Comparison of ENCODE assay signal across 17 cellular contexts in the genomic region with DNA sequence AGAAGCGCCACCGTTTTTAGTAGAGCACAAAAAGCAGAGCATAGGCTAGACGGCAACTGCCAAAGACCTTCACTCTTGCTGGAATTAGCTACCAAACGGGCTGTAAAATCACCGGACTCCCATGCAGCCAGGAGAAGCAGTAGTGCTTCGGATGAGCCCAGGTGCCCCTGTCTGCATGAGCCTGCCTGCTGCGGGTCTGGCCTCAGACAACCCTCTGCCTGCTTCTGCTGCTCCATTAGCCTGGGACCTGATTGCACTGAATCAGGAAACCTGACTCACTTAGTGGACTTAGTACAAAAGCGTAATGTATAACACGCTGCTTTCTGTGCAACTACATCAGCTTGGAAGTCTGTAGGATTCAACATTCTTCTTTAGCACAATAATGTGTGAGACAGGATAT.
DNase-seq lines count a peak whose midpoint lies in the region; ATAC-seq and TF ChIP-seq lines count a peak whose summit lies in the region.
"Had no signal": no experiment of that assay in that cellular context is flagged by ENCODE, and none has a peak within 500 bp of the region (broad histone marks: within the 10 kb centered on the region; RNA-seq: fewer than 3 reads in every experiment).

No MANE protein-coding gene starts in this region.

- H4K20me1 ChIP-seq in IMR-90 (ENCODE audit: insufficient read depth, low read length), result peaks cover 27% of the 10 kb centered on the region; the same call in 1 of the 2 replicates

- no peak for TF ChIP-seq RAD21 in IMR-90 (IDR thresholded peaks at IDR 0.05; ENCODE audit: low read length)

- no peak overlapping the region for H3K9ac ChIP-seq in IMR-90 (ENCODE audit: low read depth, low read length)

- no peak overlapping the region for H3K4ac ChIP-seq in IMR-90 (ENCODE audit: low read depth, low read length)

- H3K18ac ChIP-seq in IMR-90 (ENCODE audit: low read depth, low read length), result no peak overlapping the region

- H2BK20ac ChIP-seq in IMR-90 (ENCODE audit: low read depth, low read length), result no peak overlapping the region

- 0 out of 2 replicates have a peak, but pooled peaks cover 7% of the 10 kb centered on the region for H3K9me1 ChIP-seq in IMR-90 (ENCODE audit: insufficient read depth, low read length)

- no peaks in the 10 kb centered on the region for H3K9me3 ChIP-seq in IMR-90 (ENCODE audit: control insufficient read depth, insufficient read depth, low read length)
- no peaks in the 10 kb centered on the region for H3K9me3 ChIP-seq in WERI-Rb-1 (ENCODE audit: severe bottlenecking)
- H3K9me3 ChIP-seq: SJSA1 had no signal

- intact Hi-C loops in IMR-90 (cut with micrococcal nuclease) (no loop called here), left ventricle myocardium superior (cut with micrococcal nuclease) (loop anchor here (10.0 kb wide), 1 partner anchor 111 kb away; no protein-coding TSS in a partner anchor)

- no peak overlapping the region for H3K23ac ChIP-seq in IMR-90 (ENCODE audit: low read depth, low read length)

- 94% methylated on average over 6 of the region's 9 CpGs; no CpG with 5 or more reads in 1 of the 2 experiments for WGBS in IMR-90 (ENCODE audit: extremely low coverage in 2 of 2, insufficient read length in 1 of 2), 2 experiments

- no peaks in the 10 kb centered on the region for H3K27me3 Mint-ChIP-seq in chondrocyte (ENCODE audit: low read depth)
- H3K27me3 Mint-ChIP-seq: B cell; CD4-positive, alpha-beta memory T cell had no signal

- POLR2A ChIA-PET in IMR-90 (lab: Charles Lee; ENCODE audit: unreplicated experiment), result no interaction called here

- CTCF ChIA-PET in IMR-90 (lab: Yijun Ruan, JAX), result no interaction called here

- no peak overlapping the region for H3K27ac ChIP-seq in IMR-90 (ENCODE audit: insufficient read depth, low read length)
- no peak overlapping the region for H3K27ac ChIP-seq in WERI-Rb-1
- H3K27ac ChIP-seq: SJSA1 had no signal

- no peak for TF ChIP-seq POLR2A in IMR-90 (IDR thresholded peaks at IDR 0.05; ENCODE audit: low read depth, low read length)

- BruUV-seq in IMR-90 (replicated peaks; lab: Mats Ljungman, UMichigan), result no TSS peak

- H3K36me3 ChIP-seq in IMR-90 (ENCODE audit: control insufficient read depth, insufficient read depth, low read length) (peaks cover 19% of the 10 kb centered on the region), WERI-Rb-1 (no peaks in the 10 kb centered on the region)

- no peak overlapping the region for H3K4me2 ChIP-seq in IMR-90 (ENCODE audit: low read depth, low read length)

- no peak overlapping the region for H3K14ac ChIP-seq in IMR-90 (replicated peaks; ENCODE audit: low read depth, low read length)

- no peak overlapping the region for H2AK9ac ChIP-seq in IMR-90 (replicated peaks; ENCODE audit: low read depth, low read length, poor library complexity)

- H3K27me3 ChIP-seq in IMR-90 (ENCODE audit: control insufficient read depth, insufficient read depth, low read length) (no peaks in the 10 kb centered on the region), WERI-Rb-1 (ENCODE audit: insufficient read depth, low read depth, severe bottlenecking) (no peaks in the 10 kb centered on the region)
- H3K27me3 ChIP-seq: SJSA1 had no signal

- in situ Hi-C loops in IMR-90 (cut with MboI; ENCODE audit: low sequenced_read_pairs), result loop anchor here (25.0 kb wide), 1 partner anchor 244 kb away; no protein-coding TSS in a partner anchor

- no peak overlapping the region for H2AFZ ChIP-seq in IMR-90 (replicated peaks; ENCODE audit: low read length, poor library complexity)

- H4K91ac ChIP-seq in IMR-90 (ENCODE audit: insufficient read depth, low read depth, low read length), result no peak overlapping the region

- peaks cover 33 to 74% of the 10 kb centered on the region in 2 experiments; a peak in 3 of 4 replicates for H3K79me1 ChIP-seq in IMR-90 (ENCODE audit: low read depth in 1 of 2, low read length in 2 of 2)

- H3K4me3 ChIP-seq in IMR-90 (ENCODE audit: insufficient read depth, low read depth, low read length), result no peak overlapping the region
- no peak overlapping the region for H3K4me3 ChIP-seq in WERI-Rb-1 (ENCODE audit: low read depth, low read length)
- H3K4me3 ChIP-seq: SJSA1 had no signal

- H3K4me1 Mint-ChIP-seq in chondrocyte (ENCODE audit: low read depth), result peaks cover 64% of the 10 kb centered on the region
- H3K4me1 Mint-ChIP-seq in stimulated activated effector memory CD8-positive, alpha-beta T cell treated with anti-CD3 and anti-CD28 coated beads, Interleukin-12 subunit alpha, Interleukin-12 subunit beta, amount 100 ng/mL, for 72 hours, result peaks cover 21% of the 10 kb centered on the region

- no peak overlapping the region for H4K8ac ChIP-seq in IMR-90 (ENCODE audit: low read depth in 2 of 2, low read length in 2 of 2)

- peaks cover 29% of the 10 kb centered on the region for H3K36me3 Mint-ChIP-seq in chondrocyte (ENCODE audit: low read depth)
- H3K36me3 Mint-ChIP-seq in stimulated activated effector memory CD8-positive, alpha-beta T cell treated with anti-CD3 and anti-CD28 coated beads, Interleukin-12 subunit alpha, Interleukin-12 subunit beta, amount 100 ng/mL, for 72 hours, result no peaks in the 10 kb centered on the region

- DNase-seq in IMR-90 (peak; percentile 28), chondrocyte (ENCODE audit: low spot score) (no peak), left ventricle myocardium superior (no peak), WERI-Rb-1 (no peak), HT-29 (ENCODE audit: low spot score) (no peak), DMS53 (lab: John Stamatoyannopoulos, UW) (no peak)
- DNase-seq in stimulated activated effector memory CD8-positive, alpha-beta T cell treated with anti-CD3 and anti-CD28 coated beads, Interleukin-12 subunit alpha, Interleukin-12 subunit beta, amount 100 ng/mL, for 72 hours (ENCODE audit: low spot score in 2 of 2), result no peak
- DNase-seq: ACHN; CD4-positive, alpha-beta memory T cell; MV-4-11; NCI-H1436; NCI-H526; OCI-M1; RPMI8226 had no signal

- H3K9me3 Mint-ChIP-seq in chondrocyte (ENCODE audit: low read depth), result no peaks in the 10 kb centered on the region
- H3K9me3 Mint-ChIP-seq in stimulated activated effector memory CD8-positive, alpha-beta T cell treated with anti-CD3 and anti-CD28 coated beads, Interleukin-12 subunit alpha, Interleukin-12 subunit beta, amount 100 ng/mL, for 72 hours, result no peaks in the 10 kb centered on the region
- H3K9me3 Mint-ChIP-seq: CD4-positive, alpha-beta memory T cell had no signal

- H3K4me3 Mint-ChIP-seq in chondrocyte (ENCODE audit: unreplicated experiment), result no peak overlapping the region
- no peak overlapping the region for H3K4me3 Mint-ChIP-seq in stimulated activated effector memory CD8-positive, alpha-beta T cell treated with anti-CD3 and anti-CD28 coated beads, Interleukin-12 subunit alpha, Interleukin-12 subunit beta, amount 100 ng/mL, for 72 hours
- H3K4me3 Mint-ChIP-seq: B cell; CD4-positive, alpha-beta memory T cell had no signal

- peak overlapping the region; percentile 13 for H3K27ac Mint-ChIP-seq in chondrocyte (ENCODE audit: unreplicated experiment)
- peak overlapping the region; percentile 68 for H3K27ac Mint-ChIP-seq in stimulated activated effector memory CD8-positive, alpha-beta T cell treated with anti-CD3 and anti-CD28 coated beads, Interleukin-12 subunit alpha, Interleukin-12 subunit beta, amount 100 ng/mL, for 72 hours
- H3K27ac Mint-ChIP-seq: B cell; CD4-positive, alpha-beta memory T cell had no signal

- TF ChIP-seq CTCF in IMR-90 (conservative IDR thresholded peaks at IDR 0.05; ENCODE audit: low read depth, low read length) (no peak), chondrocyte (IDR thresholded peaks at IDR 0.05) (no peak), WERI-Rb-1 (IDR thresholded peaks at IDR 0.05; ENCODE audit: low read depth, low read length) (no peak)

- no peak overlapping the region for H4K5ac ChIP-seq in IMR-90 (ENCODE audit: low read depth, low read length)

- no peak overlapping the region for H2BK120ac ChIP-seq in IMR-90 (ENCODE audit: low read depth, low read length)

- dilution Hi-C loops in IMR-90 (cut with HindIII; ENCODE audit: low sequenced_read_pairs, unreplicated experiment), result no loop called here

- ATAC-seq in IMR-90 (ENCODE audit: low read depth) (no peak), left ventricle myocardium superior (peak; percentile 48)
- no peak for ATAC-seq in stimulated activated effector memory CD8-positive, alpha-beta T cell treated with anti-CD3 and anti-CD28 coated beads, Interleukin-12 subunit alpha, Interleukin-12 subunit beta, amount 100 ng/mL, for 72 hours
- ATAC-seq: HCT116 had no signal

- H3K56ac ChIP-seq in IMR-90 (ENCODE audit: extremely low read depth, insufficient read depth, low read length), result no peak overlapping the region

- no peak overlapping the region for H2BK15ac ChIP-seq in IMR-90 (ENCODE audit: low read depth, low read length)

- peaks cover 9% of the 10 kb centered on the region for H3K4me1 ChIP-seq in IMR-90 (ENCODE audit: control insufficient read depth, insufficient read depth, low read length)
- H3K4me1 ChIP-seq: SJSA1 had no signal

- no peak overlapping the region for H2AK5ac ChIP-seq in IMR-90 (ENCODE audit: low read depth, low read length)

- peak overlapping the region; percentile 2 for H2BK5ac ChIP-seq in IMR-90 (ENCODE audit: low read depth, low read length, poor library complexity, severe bottlenecking)

TF ChIP-seq in IMR-90, 13 proteins besides CTCF, POLR2A, EP300 and RAD21 (continues in another document):
- TF ChIP-seq RFX5 (IDR thresholded peaks at IDR 0.05; ENCODE audit: low read depth, low read length), result no peak
- no peak for TF ChIP-seq SMC3 (IDR thresholded peaks at IDR 0.05; ENCODE audit: low read depth, low read length)
- no peak for TF ChIP-seq MAZ (IDR thresholded peaks at IDR 0.05; ENCODE audit: borderline replicate concordance, low read depth, low read length)
- no peak for TF ChIP-seq CHD1 (IDR thresholded peaks at IDR 0.05; ENCODE audit: low read depth, low read length)
- no peak for TF ChIP-seq NFE2L2 (IDR thresholded peaks at IDR 0.05; ENCODE audit: low read depth, low read length)
- TF ChIP-seq CEBPB (IDR thresholded peaks at IDR 0.05; ENCODE audit: low read depth, low read length), result no peak
- no peak for TF ChIP-seq BHLHE40 (IDR thresholded peaks at IDR 0.05; ENCODE audit: low read depth, low read length)
- TF ChIP-seq MAFK (IDR thresholded peaks at IDR 0.05; ENCODE audit: low read depth, low read length), result no peak
- TF ChIP-seq, protein P1, sequence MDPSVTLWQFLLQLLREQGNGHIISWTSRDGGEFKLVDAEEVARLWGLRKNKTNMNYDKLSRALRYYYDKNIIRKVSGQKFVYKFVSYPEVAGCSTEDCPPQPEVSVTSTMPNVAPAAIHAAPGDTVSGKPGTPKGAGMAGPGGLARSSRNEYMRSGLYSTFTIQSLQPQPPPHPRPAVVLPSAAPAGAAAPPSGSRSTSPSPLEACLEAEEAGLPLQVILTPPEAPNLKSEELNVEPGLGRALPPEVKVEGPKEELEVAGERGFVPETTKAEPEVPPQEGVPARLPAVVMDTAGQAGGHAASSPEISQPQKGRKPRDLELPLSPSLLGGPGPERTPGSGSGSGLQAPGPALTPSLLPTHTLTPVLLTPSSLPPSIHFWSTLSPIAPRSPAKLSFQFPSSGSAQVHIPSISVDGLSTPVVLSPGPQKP (IDR thresholded peaks at IDR 0.05; ENCODE audit: borderline replicate concordance, low read depth, low read length), result no peak
- TF ChIP-seq MXI1 (IDR thresholded peaks at IDR 0.05; ENCODE audit: borderline replicate concordance, low read depth, low read length), result no peak
- TF ChIP-seq RCOR1 (IDR thresholded peaks at IDR 0.05; ENCODE audit: insufficient replicate concordance, low read length), result no peak
